In genomic region chr2:45072862-45073237, GRCh38 we compare ENCODE assay signal across 24 cellular contexts.
DNase-seq lines count a peak whose midpoint lies in the region; ATAC-seq and TF ChIP-seq lines count a peak whose summit lies in the region.
"Had no signal": no experiment of that assay in that cellular context is flagged by ENCODE, and none has a peak within 500 bp of the region (broad histone marks: within the 10 kb centered on the region; RNA-seq: fewer than 3 reads in every experiment).

No MANE protein-coding gene starts in this region.

- peak; percentile 26 for DNase-seq in activated CD4-positive, alpha-beta T cell treated with anti-CD3 and anti-CD28 coated beads, Interleukin-2, amount 10 ng/mL, durations not matched to agents 24 days and 14 days
- no peak for DNase-seq in activated CD4-positive, alpha-beta T cell treated with anti-CD3 and anti-CD28 coated beads for 36 hours
- DNase-seq in MV-4-11 (lab: John Stamatoyannopoulos, UW) = peak; percentile 15
- DNase-seq in mesenteric fat pad (ENCODE audit: low spot score) = peak; percentile 84
- no peak for DNase-seq in psoas muscle
- no peak for DNase-seq in kidney glomerular epithelial cell (lab: John Stamatoyannopoulos, UW)
- DNase-seq: 8988T; Caco-2; CD4-positive, alpha-beta memory T cell; DMS 273 treated with DMSO at 0.1 percent for 48 hours; DMS79 treated with DMSO at 0.1 percent for 48 hours; HFFc6; KG1; NCI-H1092 treated with DMSO at 0.1 percent for 48 hours; NCI-H1436 treated with DMSO at 0.1 percent for 48 hours; NCI-H1930; NCI-H2227 treated with DMSO at 0.1 percent for 48 hours; NCI-H510A treated with DMSO at 0.1 percent for 48 hours; NCI-H774; NK-92 treated with Interleukin-12 subunit alpha and Interleukin-12 subunit beta, amount 100 ng/mL, for 24 hours; SJCRH30 had no signal

- H3K4me3 ChIP-seq in psoas muscle = no peak overlapping the region
- H3K4me3 ChIP-seq: BLaER1 treated with 17β-estradiol and CSF1 and Interleukin-3, amounts not matched to agents 10 nM and 100 nM; GM12878; SJCRH30 had no signal

- H3K27me3 Mint-ChIP-seq in activated CD4-positive, alpha-beta T cell treated with anti-CD3 and anti-CD28 coated beads, Interleukin-2, amount 10 ng/mL, durations not matched to agents 24 days and 14 days = no peaks in the 10 kb centered on the region
- H3K27me3 Mint-ChIP-seq in activated CD4-positive, alpha-beta T cell treated with anti-CD3 and anti-CD28 coated beads for 36 hours = peaks cover 13% of the 10 kb centered on the region

- POLR2A ChIA-PET in activated CD4-positive, alpha-beta T cell treated with anti-CD3 and anti-CD28 coated beads for 36 hours (lab: Charles Lee) = no interaction called here

- no peak overlapping the region for H3K27ac Mint-ChIP-seq in activated CD4-positive, alpha-beta T cell treated with anti-CD3 and anti-CD28 coated beads, Interleukin-2, amount 10 ng/mL, durations not matched to agents 24 days and 14 days
- H3K27ac Mint-ChIP-seq in activated CD4-positive, alpha-beta T cell treated with anti-CD3 and anti-CD28 coated beads for 36 hours = no peak overlapping the region
- H3K27ac Mint-ChIP-seq: HFFc6 had no signal

- H3K36me3 Mint-ChIP-seq in activated CD4-positive, alpha-beta T cell treated with anti-CD3 and anti-CD28 coated beads, Interleukin-2, amount 10 ng/mL, durations not matched to agents 24 days and 14 days (ENCODE audit: low read depth) = no peaks in the 10 kb centered on the region
- H3K36me3 Mint-ChIP-seq in activated CD4-positive, alpha-beta T cell treated with anti-CD3 and anti-CD28 coated beads for 36 hours (ENCODE audit: low read depth) = no peaks in the 10 kb centered on the region
- H3K36me3 Mint-ChIP-seq: CD4-positive, alpha-beta memory T cell had no signal

- intact Hi-C loops in activated CD4-positive, alpha-beta T cell treated with anti-CD3 and anti-CD28 coated beads, Interleukin-2, amount 10 ng/mL, durations not matched to agents 24 days and 14 days (cut with micrococcal nuclease) = no loop called here
- intact Hi-C loops in activated CD4-positive, alpha-beta T cell treated with anti-CD3 and anti-CD28 coated beads for 36 hours (cut with DNase I, micrococcal nuclease) = no loop called here
- intact Hi-C loops in psoas muscle (cut with DNase I) = no loop called here

- H3K4me3 Mint-ChIP-seq in activated CD4-positive, alpha-beta T cell treated with anti-CD3 and anti-CD28 coated beads, Interleukin-2, amount 10 ng/mL, durations not matched to agents 24 days and 14 days = no peak overlapping the region
- H3K4me3 Mint-ChIP-seq in activated CD4-positive, alpha-beta T cell treated with anti-CD3 and anti-CD28 coated beads for 36 hours = no peak overlapping the region
- H3K4me3 Mint-ChIP-seq: CD4-positive, alpha-beta memory T cell; HFFc6 had no signal

- H3K9me3 Mint-ChIP-seq in activated CD4-positive, alpha-beta T cell treated with anti-CD3 and anti-CD28 coated beads, Interleukin-2, amount 10 ng/mL, durations not matched to agents 24 days and 14 days = no peaks in the 10 kb centered on the region
- no peaks in the 10 kb centered on the region for H3K9me3 Mint-ChIP-seq in activated CD4-positive, alpha-beta T cell treated with anti-CD3 and anti-CD28 coated beads for 36 hours (ENCODE audit: low read depth)
- H3K9me3 Mint-ChIP-seq: CD4-positive, alpha-beta memory T cell; HFFc6 had no signal

- no peak for TF ChIP-seq CTCF in psoas muscle (IDR thresholded peaks at IDR 0.05)

- H3K9me3 ChIP-seq in psoas muscle = no peaks in the 10 kb centered on the region
- H3K9me3 ChIP-seq: Caco-2, SJCRH30 had no signal

- no peaks in the 10 kb centered on the region for H3K36me3 ChIP-seq in psoas muscle (ENCODE audit: insufficient read depth in 1 of 2, low read depth in 1 of 2)
- H3K36me3 ChIP-seq: BLaER1 treated with 17β-estradiol and CSF1 and Interleukin-3, amounts not matched to agents 10 nM and 100 nM; SJCRH30 had no signal

- H3K4me1 ChIP-seq in psoas muscle = peaks cover 8% of the 10 kb centered on the region
- H3K4me1 ChIP-seq: Caco-2 had no signal

- no peak for ATAC-seq in activated CD4-positive, alpha-beta T cell treated with anti-CD3 and anti-CD28 coated beads for 36 hours
- peak; percentile 30 to 65 (median 32) for ATAC-seq in psoas muscle
- ATAC-seq in HG03565 (IDR thresholded peaks at IDR 0.05; ENCODE audit: unreplicated experiment) = no peak
- ATAC-seq: GM12878 had no signal

- WGBS in psoas muscle, 3 donors = 61 to 78% (median 71%) methylated on average over 8 of the region's 8 CpGs

- H3K4me1 Mint-ChIP-seq in activated CD4-positive, alpha-beta T cell treated with anti-CD3 and anti-CD28 coated beads, Interleukin-2, amount 10 ng/mL, durations not matched to agents 24 days and 14 days = no peaks in the 10 kb centered on the region
- H3K4me1 Mint-ChIP-seq in activated CD4-positive, alpha-beta T cell treated with anti-CD3 and anti-CD28 coated beads for 36 hours = no peaks in the 10 kb centered on the region
- H3K4me1 Mint-ChIP-seq: CD4-positive, alpha-beta memory T cell had no signal

- H3K27me3 ChIP-seq in psoas muscle (ENCODE audit: insufficient read depth in 3 of 3, low read length in 2 of 3) = no peaks in the 10 kb centered on the region
- H3K27me3 ChIP-seq: BLaER1 treated with 17β-estradiol and CSF1 and Interleukin-3, amounts not matched to agents 10 nM and 100 nM; SJCRH30 had no signal

- CTCF ChIA-PET in activated CD4-positive, alpha-beta T cell treated with anti-CD3 and anti-CD28 coated beads for 36 hours (lab: Charles Lee) = interaction anchor here (0.7 kb wide), 1 partner anchor 846 kb away, joined by 3 read pairs; no protein-coding TSS in a partner anchor

- H3K27ac ChIP-seq in psoas muscle = no peak overlapping the region
- H3K27ac ChIP-seq: BLaER1 treated with 17β-estradiol and CSF1 and Interleukin-3, amounts not matched to agents 10 nM and 100 nM; SJCRH30 had no signal

Comparison
In these comparisons a context has a peak if more than half of its experiments do, and no peak if none do; other contexts are left out.
1. DNase-seq: peak in activated CD4-positive, alpha-beta T cell treated with anti-CD3 and anti-CD28 coated beads, Interleukin-2, amount 10 ng/mL, durations not matched to agents 24 days and 14 days (single experiment), MV-4-11 (single experiment) and mesenteric fat pad (single experiment); none in activated CD4-positive, alpha-beta T cell treated with anti-CD3 and anti-CD28 coated beads for 36 hours (single experiment), psoas muscle (0 of 2) and kidney glomerular epithelial cell (single experiment).
2. ATAC-seq: peak in psoas muscle (4 of 4); none in activated CD4-positive, alpha-beta T cell treated with anti-CD3 and anti-CD28 coated beads for 36 hours (single experiment) and HG03565 (single experiment).